ENCODE assay signal across 1 cellular context in the genomic region with DNA sequence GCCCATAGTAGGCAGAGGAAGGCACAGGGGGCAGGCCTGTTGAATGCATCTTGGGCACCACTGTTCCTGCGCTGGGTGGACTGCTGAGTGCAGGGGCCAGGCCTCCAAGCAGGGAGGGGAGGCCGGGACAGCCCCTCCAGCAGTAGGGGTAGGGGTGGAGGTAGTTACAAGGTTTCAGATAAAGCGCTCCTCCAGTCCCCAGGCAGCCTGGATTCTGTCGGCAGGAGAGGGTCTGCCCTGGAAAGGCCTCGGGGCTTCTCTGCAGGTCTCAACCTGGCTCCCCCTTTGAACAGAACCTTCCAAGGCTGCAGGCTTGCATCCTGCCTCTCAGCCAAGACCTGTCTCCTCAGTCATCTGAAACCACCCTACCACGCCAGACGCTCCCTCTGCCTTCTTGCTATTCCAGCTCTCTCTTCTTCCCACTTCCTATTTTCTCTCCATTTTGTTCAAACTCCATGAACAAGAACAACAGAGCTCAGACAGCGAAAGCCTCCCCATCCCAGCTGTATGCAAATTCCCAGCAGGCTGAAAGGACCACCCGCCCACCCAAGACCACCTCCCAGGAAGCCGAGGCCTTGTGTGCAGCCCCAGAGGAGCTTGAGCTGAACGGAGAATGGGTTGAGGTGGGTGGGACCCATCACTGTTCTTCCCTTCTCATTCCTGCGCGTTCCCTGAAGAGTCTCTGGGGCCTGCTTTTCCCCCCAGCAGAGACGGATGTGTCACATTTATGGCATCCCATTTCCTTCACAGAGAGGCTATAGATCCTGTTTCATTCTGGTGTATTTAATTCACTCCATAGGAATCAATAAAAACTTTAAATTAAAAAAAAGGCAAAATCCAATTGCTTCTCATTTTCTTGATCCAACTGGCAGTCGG.
TF ChIP-seq lines count a peak whose summit lies in the region.

No MANE protein-coding gene starts in this region.

TF ChIP-seq in HEK293, 187 proteins besides CTCF, POLR2A, EP300 and RAD21 (continued from another document):
- TF ChIP-seq, protein P1, sequence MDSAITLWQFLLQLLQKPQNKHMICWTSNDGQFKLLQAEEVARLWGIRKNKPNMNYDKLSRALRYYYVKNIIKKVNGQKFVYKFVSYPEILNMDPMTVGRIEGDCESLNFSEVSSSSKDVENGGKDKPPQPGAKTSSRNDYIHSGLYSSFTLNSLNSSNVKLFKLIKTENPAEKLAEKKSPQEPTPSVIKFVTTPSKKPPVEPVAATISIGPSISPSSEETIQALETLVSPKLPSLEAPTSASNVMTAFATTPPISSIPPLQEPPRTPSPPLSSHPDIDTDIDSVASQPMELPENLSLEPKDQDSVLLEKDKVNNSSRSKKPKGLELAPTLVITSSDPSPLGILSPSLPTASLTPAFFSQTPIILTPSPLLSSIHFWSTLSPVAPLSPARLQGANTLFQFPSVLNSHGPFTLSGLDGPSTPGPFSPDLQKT (IDR thresholded peaks at IDR 0.05; ENCODE audit: borderline replicate concordance, low read depth, low read length), result no peak
- TF ChIP-seq ZNF747 (tag by site-specific recombination; IDR thresholded peaks at IDR 0.05) (no peak), ZNF548 (tag by site-specific recombination; IDR thresholded peaks at IDR 0.05) (no peak), GLIS1 (tag by site-specific recombination; IDR thresholded peaks at IDR 0.05) (0 out of 2 replicates have a peak, but pooled peaks have one; percentile 25), ZNF768 (tag by site-specific recombination; IDR thresholded peaks at IDR 0.05) (no peak)
